Comparison of ENCODE assay signal across 17 cellular contexts in genomic region chr10:51269816-51270215, GRCh38.
DNase-seq lines count a peak whose midpoint lies in the region; ATAC-seq and TF ChIP-seq lines count a peak whose summit lies in the region.
"Had no signal": no experiment of that assay in that cellular context is flagged by ENCODE, and none has a peak within 500 bp of the region (broad histone marks: within the 10 kb centered on the region; RNA-seq: fewer than 3 reads in every experiment).

No MANE protein-coding gene starts in this region.

- no peaks in the 10 kb centered on the region for H3K9me3 ChIP-seq in AG04450 (ENCODE audit: control insufficient read depth, insufficient read depth, low read length)
- H3K9me3 ChIP-seq: esophagus squamous epithelium, MG63 had no signal

- peaks cover 76% of the 10 kb centered on the region for H3K4me1 Mint-ChIP-seq in WTC11

- peak; percentile 7 for DNase-seq in AG04450 (ENCODE audit: low read depth, low spot score)
- DNase-seq in HCEC 1CT: peak; percentile 62
- DNase-seq in WTC11 (ENCODE audit: low spot score): no peak
- DNase-seq in foreskin keratinocyte: peak in 1 of 2 donors; percentile 13
- no peak for DNase-seq in SIG-M5 treated with dmso at 0.1 percent for 504 hours (lab: John Stamatoyannopoulos, UW; ENCODE audit: unreplicated experiment)
- DNase-seq in activated CD4-positive, alpha-beta T cell treated with anti-CD3 and anti-CD28 coated beads, Interleukin-2, amount 50 U/mL, for 48 hours: no peak
- DNase-seq: activated CD4-positive, CD25-positive, alpha-beta regulatory T cell; activated gamma-delta T cell; dorsolateral prefrontal cortex; esophagus squamous epithelium; left ventricle myocardium inferior; MG63; NCI-H1930; NCI-H748 treated with DMSO at 0.1 percent for 48 hours had no signal

- CTCF ChIA-PET in AG04450 (lab: Charles Lee): no interaction called here
- CTCF ChIA-PET in WTC11 (lab: Charles Lee): no interaction called here

- no peak overlapping the region for H3K4me3 Mint-ChIP-seq in WTC11
- H3K4me3 Mint-ChIP-seq: brain had no signal

- H3K27me3 Mint-ChIP-seq in WTC11 (ENCODE audit: low read depth): no peaks in the 10 kb centered on the region
- H3K27me3 Mint-ChIP-seq: brain had no signal

- ATAC-seq in WTC11: no peak
- peak; percentile 55 for ATAC-seq in foreskin keratinocyte
- no peak for ATAC-seq in GM21447 (IDR thresholded peaks at IDR 0.05; ENCODE audit: unreplicated experiment)
- no peak for ATAC-seq in HG03159 (IDR thresholded peaks at IDR 0.05; ENCODE audit: unreplicated experiment)

- no peaks in the 10 kb centered on the region for H3K27me3 ChIP-seq in AG04450 (ENCODE audit: control insufficient read depth, insufficient read depth, low read length)
- no peaks in the 10 kb centered on the region for H3K27me3 ChIP-seq in foreskin keratinocyte
- H3K27me3 ChIP-seq: dorsolateral prefrontal cortex, esophagus squamous epithelium, MG63 had no signal

- H3K4me1 ChIP-seq in foreskin keratinocyte: no peaks in the 10 kb centered on the region

- H3K27ac Mint-ChIP-seq in WTC11: peak overlapping the region; percentile 92; the same call in 1 of the 2 replicates

- H3K27ac ChIP-seq in AG04450 (ENCODE audit: low read depth, low read length) (no peak overlapping the region), foreskin keratinocyte (no peak overlapping the region)
- H3K27ac ChIP-seq: dorsolateral prefrontal cortex, esophagus squamous epithelium, left ventricle myocardium inferior had no signal

- H3K36me3 Mint-ChIP-seq in WTC11: peaks cover 10% of the 10 kb centered on the region

- POLR2A ChIA-PET in AG04450 (lab: Yijun Ruan, JAX) (no interaction called here), WTC11 (lab: Charles Lee) (no interaction called here)

- TF ChIP-seq CTCF in AG04450 (IDR thresholded peaks at IDR 0.05; ENCODE audit: low read depth, low read length) (no peak), WTC11 (IDR thresholded peaks at IDR 0.05) (no peak), foreskin keratinocyte (conservative IDR thresholded peaks at IDR 0.05) (no peak)

- peaks cover 6% of the 10 kb centered on the region; the same call in 1 of the 2 replicates for H3K9me3 Mint-ChIP-seq in WTC11

- no peak overlapping the region for H3K4me3 ChIP-seq in AG04450 (ENCODE audit: low read depth, low read length)
- H3K4me3 ChIP-seq: dorsolateral prefrontal cortex, esophagus squamous epithelium, left ventricle myocardium inferior, MG63 had no signal

TF ChIP-seq in WTC11, 78 proteins besides CTCF, POLR2A, EP300 and RAD21:
- TF ChIP-seq ZNF263 (CRISPR knock-in tag; IDR thresholded peaks at IDR 0.05; ENCODE audit: low read depth) (no peak), ATF2 (CRISPR knock-in tag; IDR thresholded peaks at IDR 0.05; ENCODE audit: borderline replicate concordance, low read depth) (no peak), ETV6 (CRISPR knock-in tag; IDR thresholded peaks at IDR 0.05) (no peak), ZNF121 (CRISPR knock-in tag; IDR thresholded peaks at IDR 0.05) (no peak), ZNF425 (CRISPR knock-in tag; conservative IDR thresholded peaks at IDR 0.05) (no peak), NR2C2 (CRISPR knock-in tag; IDR thresholded peaks at IDR 0.05) (no peak), TEAD4 (CRISPR knock-in tag; IDR thresholded peaks at IDR 0.05) (no peak), MYBL2 (CRISPR knock-in tag; IDR thresholded peaks at IDR 0.05) (no peak)

Comparison
In these comparisons a context has a peak if more than half of its experiments do, and no peak if none do; other contexts are left out.
1. DNase-seq: peak in AG04450 (single experiment) and HCEC 1CT (single experiment); none in WTC11 (single experiment), SIG-M5 treated with dmso at 0.1 percent for 504 hours (single experiment) and activated CD4-positive, alpha-beta T cell treated with anti-CD3 and anti-CD28 coated beads, Interleukin-2, amount 50 U/mL, for 48 hours (0 of 2).